In the genomic region with DNA sequence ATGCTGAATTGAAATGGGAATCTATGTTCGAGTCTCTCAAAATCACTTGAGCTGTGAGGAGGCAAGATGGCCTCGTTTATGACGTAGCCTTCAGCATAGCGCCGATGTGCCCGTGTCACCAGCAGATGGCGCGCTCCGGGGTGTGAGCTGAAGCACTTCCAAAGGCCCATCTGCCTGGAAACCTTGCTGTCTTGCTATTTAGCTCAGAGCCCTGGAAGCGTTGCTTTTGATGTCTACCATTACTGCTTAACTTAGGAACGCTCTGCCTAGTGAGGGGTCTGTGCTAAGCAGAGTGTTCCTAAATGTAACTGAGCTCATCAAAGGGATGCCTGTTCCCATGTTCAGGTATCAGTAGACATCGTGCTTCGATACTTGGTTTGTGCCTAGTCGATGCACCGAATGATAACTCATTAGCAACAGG, we compare ENCODE assay signal across 8 cellular contexts.
DNase-seq lines count a peak whose midpoint lies in the region; ATAC-seq and TF ChIP-seq lines count a peak whose summit lies in the region.

No MANE protein-coding gene starts in this region.

- intact Hi-C loops in aorta (cut with DNase I), result loop anchor here (5.0 to 10.0 kb wide), 3 partner anchors 110 to 623 kb away; no protein-coding TSS in a partner anchor

- DNase-seq in DMS 273 (lab: John Stamatoyannopoulos, UW; ENCODE audit: unreplicated experiment) (peak; percentile 87), SHP77 treated with DMSO at 0.1 percent for 48 hours (lab: John Stamatoyannopoulos, UW) (peak; percentile 3), glomerular visceral epithelial cell (ENCODE audit: extremely low spot score) (peak; percentile 74), progenitor cell of endocrine pancreas (ENCODE audit: low spot score, unreplicated experiment) (peak; percentile 75), aorta (peak; percentile 74 to 87)
- DNase-seq in Jurkat, Clone E6-1 (ENCODE audit: low read depth, low spot score), result peak; percentile 69
- peak in 3 of 4 experiments; percentile 2 to 28 (median 17) for DNase-seq in activated naive CD4-positive, alpha-beta T cell (lab: John Stamatoyannopoulos, UW)

- H3K36me3 Mint-ChIP-seq in progenitor cell of endocrine pancreas (ENCODE audit: insufficient read depth), result peaks cover 4% of the 10 kb centered on the region

- WGBS in aorta, 2 donors, result 33% methylated on average over 15 of the region's 15 CpGs

- peak; percentile 84 for ATAC-seq in GM21526 (IDR thresholded peaks at IDR 0.05; ENCODE audit: low FRiP score, unreplicated experiment)
- ATAC-seq in aorta (ENCODE audit: low FRiP score), result peak; percentile 54

- peaks cover 3% of the 10 kb centered on the region for H3K27me3 Mint-ChIP-seq in progenitor cell of endocrine pancreas

- H3K4me3 Mint-ChIP-seq in progenitor cell of endocrine pancreas (ENCODE audit: low read depth), result no peak overlapping the region

- H3K4me1 Mint-ChIP-seq in progenitor cell of endocrine pancreas (ENCODE audit: low read depth), result no peaks in the 10 kb centered on the region

- peak; percentile 92 for TF ChIP-seq CTCF in progenitor cell of endocrine pancreas (IDR thresholded peaks at IDR 0.05; ENCODE audit: unreplicated experiment)

- no peaks in the 10 kb centered on the region for H3K9me3 Mint-ChIP-seq in progenitor cell of endocrine pancreas (ENCODE audit: low read depth)

- H3K9me3 ChIP-seq in aorta (ENCODE audit: control insufficient read depth, low read length), result no peaks in the 10 kb centered on the region

- no peak overlapping the region for H3K27ac ChIP-seq in aorta (ENCODE audit: low read depth in 1 of 2, low read length in 2 of 2)

- H3K36me3 ChIP-seq in aorta (ENCODE audit: control insufficient read depth in 1 of 2, insufficient read depth in 2 of 2, low read length in 1 of 2), result peaks cover 0 to 3% of the 10 kb centered on the region in 2 donors

- H3K27me3 ChIP-seq in aorta (ENCODE audit: control insufficient read depth in 1 of 2, insufficient read depth in 2 of 2, low read length in 1 of 2), result no peaks in the 10 kb centered on the region

- H3K27ac Mint-ChIP-seq in progenitor cell of endocrine pancreas, result peak overlapping the region; percentile 1

- no peaks in the 10 kb centered on the region for H3K4me1 ChIP-seq in aorta (ENCODE audit: control insufficient read depth in 1 of 2, insufficient read depth in 2 of 2, low read length in 2 of 2)

- no peak overlapping the region for H3K4me3 ChIP-seq in Jurkat, Clone E6-1 (ENCODE audit: low read length)
- no peak overlapping the region for H3K4me3 ChIP-seq in aorta (ENCODE audit: low read length in 2 of 2)

Comparison
In these comparisons a context has a peak if more than half of its experiments do, and no peak if none do; other contexts are left out.
1. DNase-seq: peak in every context shown above with its lines; median percentile 87 in DMS 273; 80 in aorta; 75 in progenitor cell of endocrine pancreas; 74 in glomerular visceral epithelial cell; 69 in Jurkat, Clone E6-1; 17 in activated naive CD4-positive, alpha-beta T cell; 3 in SHP77 treated with DMSO at 0.1 percent for 48 hours.